1 cellular context compared by ENCODE assay signal in genomic region chr19:40420766-40421467, GRCh38.
TF ChIP-seq lines count a peak whose summit lies in the region.

No MANE protein-coding gene starts in this region.

TF ChIP-seq in H1, 55 proteins besides CTCF, POLR2A, EP300 and RAD21:
- TF ChIP-seq E2F6 (IDR thresholded peaks at IDR 0.05): peak; percentile 80
- no peak for TF ChIP-seq RFX5 (IDR thresholded peaks at IDR 0.05; ENCODE audit: borderline replicate concordance, low read depth, low read length)
- TF ChIP-seq RNF2 (IDR thresholded peaks at IDR 0.05; ENCODE audit: borderline replicate concordance, low read depth, low read length, missing control alignments, poor library complexity, severe bottlenecking): no peak
- TF ChIP-seq BCL11A (IDR thresholded peaks at IDR 0.05; ENCODE audit: low read depth in 2 of 2, low read length in 2 of 2): no peak
- TF ChIP-seq TEAD4 (IDR thresholded peaks at IDR 0.05; ENCODE audit: low read depth, low read length): peak; percentile 99
- TF ChIP-seq POLR2AphosphoS5 (IDR thresholded peaks at IDR 0.05; ENCODE audit: low read depth, low read length): peak; percentile 60
- TF ChIP-seq MAX (IDR thresholded peaks at IDR 0.05): peak; percentile 90
- no peak for TF ChIP-seq CBX8 (IDR thresholded peaks at IDR 0.05; ENCODE audit: borderline replicate concordance, low read depth, low read length)
- TF ChIP-seq TCF12 (IDR thresholded peaks at IDR 0.05; ENCODE audit: low read depth, low read length): 0 out of 2 replicates have a peak, but pooled peaks have one; percentile 59
- TF ChIP-seq BRCA1 (IDR thresholded peaks at IDR 0.05; ENCODE audit: low read depth, low read length): no peak
- peak; percentile 70; the same call in 1 of the 2 replicates for TF ChIP-seq PHF8 (conservative IDR thresholded peaks at IDR 0.05; ENCODE audit: low read depth, low read length)
- TF ChIP-seq CHD7 (IDR thresholded peaks at IDR 0.05; ENCODE audit: insufficient replicate concordance, low read length): no peak
- peak; percentile 62 for TF ChIP-seq TAF1 (IDR thresholded peaks at IDR 0.05; ENCODE audit: low read depth, low read length)
- TF ChIP-seq ATF3 (IDR thresholded peaks at IDR 0.05; ENCODE audit: insufficient read depth, low read depth, low read length): no peak
- no peak for TF ChIP-seq KDM5A (IDR thresholded peaks at IDR 0.05; ENCODE audit: low read length)
- peak; percentile 85 for TF ChIP-seq TBP (IDR thresholded peaks at IDR 0.05; ENCODE audit: low read depth, low read length)
- no peak for TF ChIP-seq RXRA (IDR thresholded peaks at IDR 0.05; ENCODE audit: insufficient read depth, low read depth, low read length)
- no peak for TF ChIP-seq CHD1 (IDR thresholded peaks at IDR 0.05; ENCODE audit: low read depth, low read length)
- no peak for TF ChIP-seq SAP30 (IDR thresholded peaks at IDR 0.05; ENCODE audit: insufficient read depth, insufficient replicate concordance, low read length)
- no peak for TF ChIP-seq SIX5 (IDR thresholded peaks at IDR 0.05; ENCODE audit: low read depth, low read length)
- peak; percentile 37 for TF ChIP-seq YY1 (IDR thresholded peaks at IDR 0.05; ENCODE audit: low read depth, low read length)
- TF ChIP-seq SUZ12 (IDR thresholded peaks at IDR 0.05; ENCODE audit: low read length): no peak
- no peak for TF ChIP-seq HDAC6 (IDR thresholded peaks at IDR 0.05; ENCODE audit: low read depth, low read length)
- no peak for TF ChIP-seq ZNF274 (IDR thresholded peaks at IDR 0.05; ENCODE audit: borderline replicate concordance, extremely low read depth, low read length)
- TF ChIP-seq TAF7 (optimal IDR thresholded peaks at IDR 0.05; ENCODE audit: borderline replicate concordance, low read depth, low read length): no peak
- no peak for TF ChIP-seq CHD2 (IDR thresholded peaks at IDR 0.05; ENCODE audit: low read length)
- no peak for TF ChIP-seq FOSL1 (IDR thresholded peaks at IDR 0.05; ENCODE audit: insufficient read depth, low read depth, low read length)
- TF ChIP-seq GABPA (IDR thresholded peaks at IDR 0.05; ENCODE audit: borderline replicate concordance, insufficient read depth, low read length): 0 out of 2 replicates have a peak, but pooled peaks have one; percentile 31
- no peak for TF ChIP-seq NANOG (IDR thresholded peaks at IDR 0.05; ENCODE audit: insufficient read depth, low read depth, low read length, poor library complexity, severe bottlenecking)
- TF ChIP-seq SP4 (IDR thresholded peaks at IDR 0.05; ENCODE audit: low read length): no peak
- peak in 1 of 2 experiments; percentile 48; a peak in 1 of 4 replicates for TF ChIP-seq SIN3A (conservative IDR thresholded peaks at IDR 0.05 in 1 of 2, IDR thresholded peaks at IDR 0.05 in 1 of 2; ENCODE audit: low read depth in 1 of 2, low read length in 2 of 2)
- no peak for TF ChIP-seq CEBPB (IDR thresholded peaks at IDR 0.05; ENCODE audit: low read depth, low read length)
- TF ChIP-seq POU5F1 (IDR thresholded peaks at IDR 0.05; ENCODE audit: low read depth, low read length): no peak
- TF ChIP-seq RBBP5 (IDR thresholded peaks at IDR 0.05; ENCODE audit: borderline replicate concordance, low read depth, low read length): 0 out of 2 replicates have a peak, but pooled peaks have one; percentile 49
- TF ChIP-seq CBX5 (IDR thresholded peaks at IDR 0.05; ENCODE audit: low read depth, low read length): no peak
- no peak for TF ChIP-seq ATF2 (IDR thresholded peaks at IDR 0.05; ENCODE audit: low read length)
- TF ChIP-seq USF2 (IDR thresholded peaks at IDR 0.05; ENCODE audit: low read length): no peak
- TF ChIP-seq JUND (IDR thresholded peaks at IDR 0.05; ENCODE audit: low read length): no peak
- no peak for TF ChIP-seq NRF1 (IDR thresholded peaks at IDR 0.05; ENCODE audit: low read depth, low read length)
- TF ChIP-seq MAFK (IDR thresholded peaks at IDR 0.05; ENCODE audit: low read depth, low read length): no peak
- no peak for TF ChIP-seq SIRT6 (IDR thresholded peaks at IDR 0.05; ENCODE audit: low read length)
- TF ChIP-seq HDAC2 (IDR thresholded peaks at IDR 0.05; ENCODE audit: borderline replicate concordance in 1 of 2, low read depth in 2 of 2, low read length in 2 of 2): no peak; a peak in 1 of 4 replicates
- no peak for TF ChIP-seq SP2 (IDR thresholded peaks at IDR 0.05; ENCODE audit: low read length)
- TF ChIP-seq BACH1 (IDR thresholded peaks at IDR 0.05; ENCODE audit: low read length): 0 out of 2 replicates have a peak, but pooled peaks have one; percentile 34
- TF ChIP-seq CREB1 (IDR thresholded peaks at IDR 0.05): 0 out of 2 replicates have a peak, but pooled peaks have one; percentile 48
- peak; percentile 69 for TF ChIP-seq SP1 (IDR thresholded peaks at IDR 0.05; ENCODE audit: low read depth, low read length)
- TF ChIP-seq KDM1A (IDR thresholded peaks at IDR 0.05; ENCODE audit: borderline replicate concordance, low read length): 0 out of 2 replicates have a peak, but pooled peaks have one; percentile 15
- TF ChIP-seq GTF2F1 (IDR thresholded peaks at IDR 0.05; ENCODE audit: borderline replicate concordance, low read depth, low read length): no peak
- TF ChIP-seq SRF (IDR thresholded peaks at IDR 0.05; ENCODE audit: low read depth, low read length): peak; percentile 96
- TF ChIP-seq ASH2L (IDR thresholded peaks at IDR 0.05; ENCODE audit: low read length): peak; percentile 83
- TF ChIP-seq EZH2 (IDR thresholded peaks at IDR 0.05; ENCODE audit: low read depth, low read length, severe bottlenecking): no peak
- TF ChIP-seq JUN (IDR thresholded peaks at IDR 0.05; ENCODE audit: low read depth, low read length): no peak
- peak; percentile 99 for TF ChIP-seq EGR1 (IDR thresholded peaks at IDR 0.05; ENCODE audit: borderline replicate concordance, low read depth, low read length)
- TF ChIP-seq CTBP2 (IDR thresholded peaks at IDR 0.05; ENCODE audit: borderline replicate concordance, insufficient read depth, insufficient read length, low read length): no peak
- TF ChIP-seq KDM4A (IDR thresholded peaks at IDR 0.05; ENCODE audit: low read depth, low read length, severe bottlenecking): peak; percentile 65
TF ChIP-seq in H1: peak in this region for 20.
